Comparison of ENCODE assay signal across 1 cellular context in the genomic region with DNA sequence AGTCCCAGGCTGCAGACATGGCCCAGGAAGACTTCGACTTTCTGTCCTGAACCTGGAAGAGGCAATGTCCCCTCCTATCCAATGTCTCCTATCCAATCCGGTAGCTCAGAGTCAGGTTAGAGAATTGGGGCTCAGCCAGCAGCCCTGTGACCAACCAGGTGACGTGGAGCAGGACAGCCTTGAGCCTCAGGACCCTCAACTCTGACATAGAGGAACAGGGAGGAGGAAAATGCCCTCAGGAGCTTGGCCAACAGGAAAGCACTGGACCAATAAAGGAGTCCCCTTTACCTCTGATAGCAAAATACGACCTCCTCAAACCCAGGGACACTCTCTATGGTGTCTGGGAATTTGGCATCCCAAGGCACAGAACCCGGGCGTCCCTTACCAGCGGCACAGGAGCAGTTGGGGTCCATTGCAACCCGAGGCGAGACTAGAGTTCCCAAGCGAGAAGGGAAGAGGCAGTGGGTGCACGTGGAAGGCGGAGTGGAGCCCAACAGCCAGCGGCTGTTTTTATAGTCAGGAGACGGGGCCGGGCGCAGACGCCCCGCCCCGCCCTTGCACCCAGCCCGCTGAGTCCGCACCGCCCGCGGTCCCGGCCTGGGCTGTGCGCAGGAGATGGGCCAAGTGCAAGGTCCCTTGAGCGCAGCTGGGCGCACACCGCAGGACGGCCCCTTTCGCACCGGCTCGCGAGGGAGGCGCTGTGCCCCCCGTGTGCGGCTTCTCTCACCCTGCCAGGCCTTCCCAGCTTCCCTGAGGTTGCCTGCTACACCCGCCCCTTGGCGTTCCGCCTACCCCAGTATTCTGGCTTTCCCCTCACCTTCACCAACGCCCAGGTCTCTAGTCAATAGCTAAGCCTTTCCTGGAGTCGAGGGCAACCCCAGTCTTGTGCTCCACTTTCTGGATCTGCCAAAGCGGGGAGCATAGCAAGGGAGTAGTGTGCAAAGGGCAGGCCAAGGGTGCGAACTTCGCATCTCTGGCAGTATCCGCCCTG.
TF ChIP-seq lines count a peak whose summit lies in the region.

A gene (minus strand): TSS at position 485 of the 991 bp plus-strand sequence. CDS start 72 bp downstream, at position 413.

TF ChIP-seq in HepG2, 621 proteins besides CTCF, POLR2A, EP300 and RAD21 (continued from another document):
- TF ChIP-seq, protein P1, sequence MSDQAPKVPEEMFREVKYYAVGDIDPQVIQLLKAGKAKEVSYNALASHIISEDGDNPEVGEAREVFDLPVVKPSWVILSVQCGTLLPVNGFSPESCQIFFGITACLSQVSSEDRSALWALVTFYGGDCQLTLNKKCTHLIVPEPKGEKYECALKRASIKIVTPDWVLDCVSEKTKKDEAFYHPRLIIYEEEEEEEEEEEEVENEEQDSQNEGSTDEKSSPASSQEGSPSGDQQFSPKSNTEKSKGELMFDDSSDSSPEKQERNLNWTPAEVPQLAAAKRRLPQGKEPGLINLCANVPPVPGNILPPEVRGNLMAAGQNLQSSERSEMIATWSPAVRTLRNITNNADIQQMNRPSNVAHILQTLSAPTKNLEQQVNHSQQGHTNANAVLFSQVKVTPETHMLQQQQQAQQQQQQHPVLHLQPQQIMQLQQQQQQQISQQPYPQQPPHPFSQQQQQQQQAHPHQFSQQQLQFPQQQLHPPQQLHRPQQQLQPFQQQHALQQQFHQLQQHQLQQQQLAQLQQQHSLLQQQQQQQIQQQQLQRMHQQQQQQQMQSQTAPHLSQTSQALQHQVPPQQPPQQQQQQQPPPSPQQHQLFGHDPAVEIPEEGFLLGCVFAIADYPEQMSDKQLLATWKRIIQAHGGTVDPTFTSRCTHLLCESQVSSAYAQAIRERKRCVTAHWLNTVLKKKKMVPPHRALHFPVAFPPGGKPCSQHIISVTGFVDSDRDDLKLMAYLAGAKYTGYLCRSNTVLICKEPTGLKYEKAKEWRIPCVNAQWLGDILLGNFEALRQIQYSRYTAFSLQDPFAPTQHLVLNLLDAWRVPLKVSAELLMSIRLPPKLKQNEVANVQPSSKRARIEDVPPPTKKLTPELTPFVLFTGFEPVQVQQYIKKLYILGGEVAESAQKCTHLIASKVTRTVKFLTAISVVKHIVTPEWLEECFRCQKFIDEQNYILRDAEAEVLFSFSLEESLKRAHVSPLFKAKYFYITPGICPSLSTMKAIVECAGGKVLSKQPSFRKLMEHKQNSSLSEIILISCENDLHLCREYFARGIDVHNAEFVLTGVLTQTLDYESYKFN (CRISPR knock-in tag; conservative IDR thresholded peaks at IDR 0.05) = peak; percentile 36
- TF ChIP-seq ZNF678 (CRISPR knock-in tag; IDR thresholded peaks at IDR 0.05) = no peak
- peak; percentile 72 for TF ChIP-seq KDM5B (CRISPR knock-in tag; IDR thresholded peaks at IDR 0.05; ENCODE audit: borderline replicate concordance)
- peak; percentile 85; the same call in 1 of the 2 replicates for TF ChIP-seq ZNF292 (CRISPR knock-in tag; IDR thresholded peaks at IDR 0.05; ENCODE audit: borderline replicate concordance, low read depth)
- no peak for TF ChIP-seq ZIK1 (CRISPR knock-in tag; IDR thresholded peaks at IDR 0.05; ENCODE audit: borderline replicate concordance, low read depth)
- 0 out of 2 replicates have a peak, but pooled peaks have one; percentile 31 for TF ChIP-seq HNRNPL (IDR thresholded peaks at IDR 0.05; ENCODE audit: low read depth, low read length)
- TF ChIP-seq SRSF1 (optimal IDR thresholded peaks at IDR 0.05; ENCODE audit: low read depth, low read length) = no peak
- TF ChIP-seq ZSCAN25 (CRISPR knock-in tag; IDR thresholded peaks at IDR 0.05) = peak; percentile 28; the same call in 1 of the 2 replicates
- TF ChIP-seq GFI1 (CRISPR knock-in tag; IDR thresholded peaks at IDR 0.05; ENCODE audit: borderline replicate concordance) = 0 out of 2 replicates have a peak, but pooled peaks have one; percentile 39
- TF ChIP-seq RXRB (CRISPR knock-in tag; IDR thresholded peaks at IDR 0.05; ENCODE audit: borderline replicate concordance) = peak; percentile 35; the same call in 1 of the 2 replicates
- TF ChIP-seq, protein P2, sequence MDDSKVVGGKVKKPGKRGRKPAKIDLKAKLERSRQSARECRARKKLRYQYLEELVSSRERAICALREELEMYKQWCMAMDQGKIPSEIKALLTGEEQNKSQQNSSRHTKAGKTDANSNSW (CRISPR knock-in tag; IDR thresholded peaks at IDR 0.05; ENCODE audit: borderline replicate concordance) = 0 out of 2 replicates have a peak, but pooled peaks have one; percentile 42
- TF ChIP-seq ZNF501 (CRISPR knock-in tag; IDR thresholded peaks at IDR 0.05) = peak; percentile 40; the same call in 1 of the 2 replicates
- peak; percentile 40; the same call in 1 of the 2 replicates for TF ChIP-seq RARA (CRISPR knock-in tag; IDR thresholded peaks at IDR 0.05)
- TF ChIP-seq, protein P3, sequence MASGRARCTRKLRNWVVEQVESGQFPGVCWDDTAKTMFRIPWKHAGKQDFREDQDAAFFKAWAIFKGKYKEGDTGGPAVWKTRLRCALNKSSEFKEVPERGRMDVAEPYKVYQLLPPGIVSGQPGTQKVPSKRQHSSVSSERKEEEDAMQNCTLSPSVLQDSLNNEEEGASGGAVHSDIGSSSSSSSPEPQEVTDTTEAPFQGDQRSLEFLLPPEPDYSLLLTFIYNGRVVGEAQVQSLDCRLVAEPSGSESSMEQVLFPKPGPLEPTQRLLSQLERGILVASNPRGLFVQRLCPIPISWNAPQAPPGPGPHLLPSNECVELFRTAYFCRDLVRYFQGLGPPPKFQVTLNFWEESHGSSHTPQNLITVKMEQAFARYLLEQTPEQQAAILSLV (CRISPR knock-in tag; IDR thresholded peaks at IDR 0.05; ENCODE audit: borderline replicate concordance) = 0 out of 2 replicates have a peak, but pooled peaks have one; percentile 39
- no peak for TF ChIP-seq TCF7 (IDR thresholded peaks at IDR 0.05; ENCODE audit: low read depth)
- TF ChIP-seq ZNF124 (CRISPR knock-in tag; IDR thresholded peaks at IDR 0.05) = 0 out of 2 replicates have a peak, but pooled peaks have one; percentile 16
- TF ChIP-seq EHMT2 (IDR thresholded peaks at IDR 0.05; ENCODE audit: borderline replicate concordance, low read depth, low read length) = no peak
- peak; percentile 55; the same call in 1 of the 2 replicates for TF ChIP-seq DR1 (CRISPR knock-in tag; IDR thresholded peaks at IDR 0.05)
